ENCODE assay signal across 1 cellular context in the genomic region with DNA sequence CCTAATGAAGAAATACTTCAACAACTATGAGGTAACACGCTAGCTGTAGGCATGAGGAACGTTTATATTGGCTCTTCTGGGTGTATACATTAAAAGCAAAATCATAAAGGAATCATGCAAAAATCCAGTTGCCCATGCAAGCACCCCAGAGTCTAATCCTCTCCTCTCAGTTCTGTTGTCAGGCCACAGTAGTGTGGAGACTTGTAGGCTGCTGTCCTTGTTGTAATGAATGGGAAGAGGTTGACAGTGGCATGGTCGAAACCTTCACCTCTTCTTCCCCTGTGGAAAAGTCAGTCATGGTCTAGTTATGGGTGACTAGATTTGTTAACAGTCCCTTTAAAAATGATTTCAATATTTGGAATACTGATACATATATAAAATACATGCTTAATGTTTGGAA.
TF ChIP-seq lines count a peak whose summit lies in the region.

No MANE protein-coding gene starts in this region.

TF ChIP-seq in GM23338, 12 proteins besides CTCF, POLR2A, EP300 and RAD21 (continued from another document):
- TF ChIP-seq, protein P1, sequence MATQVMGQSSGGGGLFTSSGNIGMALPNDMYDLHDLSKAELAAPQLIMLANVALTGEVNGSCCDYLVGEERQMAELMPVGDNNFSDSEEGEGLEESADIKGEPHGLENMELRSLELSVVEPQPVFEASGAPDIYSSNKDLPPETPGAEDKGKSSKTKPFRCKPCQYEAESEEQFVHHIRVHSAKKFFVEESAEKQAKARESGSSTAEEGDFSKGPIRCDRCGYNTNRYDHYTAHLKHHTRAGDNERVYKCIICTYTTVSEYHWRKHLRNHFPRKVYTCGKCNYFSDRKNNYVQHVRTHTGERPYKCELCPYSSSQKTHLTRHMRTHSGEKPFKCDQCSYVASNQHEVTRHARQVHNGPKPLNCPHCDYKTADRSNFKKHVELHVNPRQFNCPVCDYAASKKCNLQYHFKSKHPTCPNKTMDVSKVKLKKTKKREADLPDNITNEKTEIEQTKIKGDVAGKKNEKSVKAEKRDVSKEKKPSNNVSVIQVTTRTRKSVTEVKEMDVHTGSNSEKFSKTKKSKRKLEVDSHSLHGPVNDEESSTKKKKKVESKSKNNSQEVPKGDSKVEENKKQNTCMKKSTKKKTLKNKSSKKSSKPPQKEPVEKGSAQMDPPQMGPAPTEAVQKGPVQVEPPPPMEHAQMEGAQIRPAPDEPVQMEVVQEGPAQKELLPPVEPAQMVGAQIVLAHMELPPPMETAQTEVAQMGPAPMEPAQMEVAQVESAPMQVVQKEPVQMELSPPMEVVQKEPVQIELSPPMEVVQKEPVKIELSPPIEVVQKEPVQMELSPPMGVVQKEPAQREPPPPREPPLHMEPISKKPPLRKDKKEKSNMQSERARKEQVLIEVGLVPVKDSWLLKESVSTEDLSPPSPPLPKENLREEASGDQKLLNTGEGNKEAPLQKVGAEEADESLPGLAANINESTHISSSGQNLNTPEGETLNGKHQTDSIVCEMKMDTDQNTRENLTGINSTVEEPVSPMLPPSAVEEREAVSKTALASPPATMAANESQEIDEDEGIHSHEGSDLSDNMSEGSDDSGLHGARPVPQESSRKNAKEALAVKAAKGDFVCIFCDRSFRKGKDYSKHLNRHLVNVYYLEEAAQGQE (IDR thresholded peaks at IDR 0.05; ENCODE audit: unreplicated experiment) = no peak
- no peak for TF ChIP-seq STAT1 (IDR thresholded peaks at IDR 0.05; ENCODE audit: unreplicated experiment)
- no peak for TF ChIP-seq POLR2AphosphoS5 (IDR thresholded peaks at IDR 0.05; ENCODE audit: low read depth)
- no peak for TF ChIP-seq ZNF114 (CRISPR knock-in tag; IDR thresholded peaks at IDR 0.05)
- TF ChIP-seq, protein P2, sequence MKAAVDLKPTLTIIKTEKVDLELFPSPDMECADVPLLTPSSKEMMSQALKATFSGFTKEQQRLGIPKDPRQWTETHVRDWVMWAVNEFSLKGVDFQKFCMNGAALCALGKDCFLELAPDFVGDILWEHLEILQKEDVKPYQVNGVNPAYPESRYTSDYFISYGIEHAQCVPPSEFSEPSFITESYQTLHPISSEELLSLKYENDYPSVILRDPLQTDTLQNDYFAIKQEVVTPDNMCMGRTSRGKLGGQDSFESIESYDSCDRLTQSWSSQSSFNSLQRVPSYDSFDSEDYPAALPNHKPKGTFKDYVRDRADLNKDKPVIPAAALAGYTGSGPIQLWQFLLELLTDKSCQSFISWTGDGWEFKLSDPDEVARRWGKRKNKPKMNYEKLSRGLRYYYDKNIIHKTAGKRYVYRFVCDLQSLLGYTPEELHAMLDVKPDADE (IDR thresholded peaks at IDR 0.05) = no peak
